Comparison of ENCODE assay signal across 22 cellular contexts in the genomic region with DNA sequence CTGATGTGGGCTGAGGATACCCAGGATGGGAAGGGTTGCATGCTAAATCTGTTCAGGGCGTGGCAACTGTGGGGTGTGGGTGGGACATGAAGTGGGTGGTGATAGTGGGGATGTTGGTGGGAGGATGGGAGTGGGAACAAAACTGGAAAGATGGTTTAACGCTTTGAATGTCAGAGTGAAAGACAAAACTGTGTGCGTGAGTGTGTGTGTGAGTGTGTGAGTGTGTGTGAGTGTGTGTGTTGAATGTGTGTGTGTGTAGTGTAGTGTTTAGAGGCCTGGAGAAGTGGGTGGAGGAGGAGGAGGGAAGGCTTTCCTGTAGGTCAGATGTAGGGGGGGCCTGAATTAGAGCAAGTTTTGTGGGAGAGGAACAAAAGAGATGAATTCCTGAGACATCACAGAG. TPM values are rescaled to one million over a fixed set of nuclear protein-coding genes. Genes with fewer than 3 reads are reported as not detected.
"Had no signal": no experiment of that assay in that cellular context is flagged by ENCODE, and none has a peak within 500 bp of the region (broad histone marks: within the 10 kb centered on the region; RNA-seq: fewer than 3 reads in every experiment).

No MANE protein-coding gene starts in this region.

- H3K4me3 ChIP-seq: SJSA1, SK-N-MC had no signal

- H3K27ac ChIP-seq: SJSA1, SK-N-MC had no signal

- DNase-seq: KBM-7, MV-4-11, NCI-H1048, NCI-H1436, NCI-H187, NCI-H2029, NCI-H2081 treated with DMSO at 0.1 percent for 48 hours, NCI-H2171, NCI-H226, NCI-H446, NCI-H510A, NCI-H524 treated with DMSO at 0.1 percent for 48 hours, NCI-H774, Right ventricle myocardium superior, RPMI8226, SIG-M5 had no signal

- H3K9me3 ChIP-seq: SJSA1 had no signal

- H3K4me1 ChIP-seq: SJSA1 had no signal

- H3K36me3 ChIP-seq: SJSA1 had no signal

- FAIRE-seq: RCC 7860 had no signal

RNA-seq across cellular contexts. Expression of a gene that starts 44.2 kb away (rescaled TPM):
- total RNA-seq: HT1080, LHCN-M2, MCF 10A, Right ventricle myocardium superior, SJSA1 had no signal
